ENCODE assay signal across 2 cellular contexts in the genomic region with DNA sequence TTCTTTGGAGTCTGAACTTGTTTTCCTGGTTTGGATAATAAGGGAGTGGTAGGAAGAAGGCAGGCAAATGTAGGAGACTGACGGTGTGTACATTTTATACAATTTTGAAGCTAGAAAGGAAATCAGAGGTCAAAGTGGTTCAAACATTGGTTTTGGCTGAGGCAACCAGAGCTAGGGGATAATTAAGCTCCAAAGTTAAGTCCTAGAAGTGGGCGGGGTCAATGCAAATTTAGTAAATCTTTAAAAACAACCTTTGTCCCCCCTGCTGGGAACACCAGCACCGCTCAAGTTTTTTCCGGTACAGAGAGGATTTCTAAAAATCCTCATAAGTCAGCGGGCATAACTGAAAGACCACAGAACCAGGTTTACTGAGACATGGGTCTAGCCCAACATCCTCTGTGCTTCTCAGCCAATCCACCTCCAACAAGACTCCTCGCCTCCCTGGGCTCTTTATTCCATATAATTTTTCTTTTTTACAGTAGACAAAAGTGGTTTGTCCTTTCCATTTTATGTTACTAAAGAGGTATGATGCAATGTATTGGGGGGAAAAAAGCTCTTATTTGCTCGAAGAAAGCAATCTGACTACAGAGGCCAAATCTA.
TF ChIP-seq lines count a peak whose summit lies in the region.

No MANE protein-coding gene starts in this region.

TF ChIP-seq in SK-N-SH, 30 proteins besides CTCF, POLR2A, EP300 and RAD21 (continued from another document):
- TF ChIP-seq USF1 (IDR thresholded peaks at IDR 0.05; ENCODE audit: borderline replicate concordance, low read depth) (no peak), RXRA (IDR thresholded peaks at IDR 0.05; ENCODE audit: borderline replicate concordance, low read depth) (no peak), ELF1 (IDR thresholded peaks at IDR 0.05) (no peak), ZBTB33 (IDR thresholded peaks at IDR 0.05; ENCODE audit: borderline replicate concordance, low read depth) (no peak), TAF1 (IDR thresholded peaks at IDR 0.05; ENCODE audit: borderline replicate concordance, low read depth, low read length) (no peak), NFIC (IDR thresholded peaks at IDR 0.05; ENCODE audit: borderline replicate concordance) (no peak), CHD2 (IDR thresholded peaks at IDR 0.05; ENCODE audit: low read length, partially characterized antibody) (no peak)

TF ChIP-seq in SK-N-SH treated with all-trans-retinoic acid at 6 μM for 48 hours, 23 proteins besides CTCF, POLR2A, EP300 and RAD21 (continued from another document):
- TF ChIP-seq, protein P1, sequence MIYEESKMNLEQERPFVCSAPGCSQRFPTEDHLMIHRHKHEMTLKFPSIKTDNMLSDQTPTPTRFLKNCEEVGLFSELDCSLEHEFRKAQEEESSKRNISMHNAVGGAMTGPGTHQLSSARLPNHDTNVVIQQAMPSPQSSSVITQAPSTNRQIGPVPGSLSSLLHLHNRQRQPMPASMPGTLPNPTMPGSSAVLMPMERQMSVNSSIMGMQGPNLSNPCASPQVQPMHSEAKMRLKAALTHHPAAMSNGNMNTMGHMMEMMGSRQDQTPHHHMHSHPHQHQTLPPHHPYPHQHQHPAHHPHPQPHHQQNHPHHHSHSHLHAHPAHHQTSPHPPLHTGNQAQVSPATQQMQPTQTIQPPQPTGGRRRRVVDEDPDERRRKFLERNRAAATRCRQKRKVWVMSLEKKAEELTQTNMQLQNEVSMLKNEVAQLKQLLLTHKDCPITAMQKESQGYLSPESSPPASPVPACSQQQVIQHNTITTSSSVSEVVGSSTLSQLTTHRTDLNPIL (CRISPR knock-in tag; IDR thresholded peaks at IDR 0.05; ENCODE audit: low read depth): no peak
- no peak for TF ChIP-seq PPARA (CRISPR knock-in tag; IDR thresholded peaks at IDR 0.05; ENCODE audit: borderline replicate concordance)
- TF ChIP-seq CSDC2 (CRISPR knock-in tag; IDR thresholded peaks at IDR 0.05): no peak
- no peak for TF ChIP-seq ARNTL (CRISPR knock-in tag; IDR thresholded peaks at IDR 0.05; ENCODE audit: borderline replicate concordance, low read depth)
TF ChIP-seq in SK-N-SH treated with all-trans-retinoic acid at 6 μM for 48 hours: peak in this region for 0.
